18 cellular contexts compared by ENCODE assay signal in the genomic region with DNA sequence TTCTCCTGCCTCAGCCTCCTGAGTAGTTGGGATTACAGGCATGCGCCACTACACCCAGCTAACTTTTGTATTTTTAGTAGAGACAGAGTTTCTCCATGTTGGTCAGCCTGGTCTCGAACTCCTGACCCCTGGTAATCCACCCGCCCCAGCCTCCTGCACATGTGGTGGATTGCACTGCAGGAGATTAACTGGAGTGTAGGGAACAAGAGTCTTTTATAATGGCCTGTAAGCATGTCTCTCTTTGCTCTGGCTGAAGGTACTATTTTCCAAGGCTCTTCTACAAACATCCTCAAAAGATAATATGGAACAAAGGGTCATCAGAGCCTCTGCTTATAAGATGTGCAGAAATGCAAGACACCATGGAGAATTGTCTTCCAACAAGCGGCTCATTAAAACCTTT. TPM values are rescaled to one million over a fixed set of nuclear protein-coding genes. Genes with fewer than 3 reads are reported as not detected.
A peak's percentile ranks its signal among the peaks of the same experiment; 100 is the strongest.
DNase-seq lines count a peak whose midpoint lies in the region; ATAC-seq and TF ChIP-seq lines count a peak whose summit lies in the region.
"Had no signal": no experiment of that assay in that cellular context is flagged by ENCODE, and none has a peak within 500 bp of the region (broad histone marks: within the 10 kb centered on the region; RNA-seq: fewer than 3 reads in every experiment).

No MANE protein-coding gene starts in this region.

- H3K9me3 Mint-ChIP-seq in CD4-positive, alpha-beta memory T cell = peaks cover 0 to 2% (median 0%) of the 10 kb centered on the region in 8 donors
- H3K9me3 Mint-ChIP-seq in activated naive CD8-positive, alpha-beta T cell (ENCODE audit: low read depth) = no peaks in the 10 kb centered on the region
- no peaks in the 10 kb centered on the region for H3K9me3 Mint-ChIP-seq in natural killer cell
- H3K9me3 Mint-ChIP-seq: activated naive CD4-positive, alpha-beta T cell treated with anti-CD3 and anti-CD28 coated beads, Interleukin-2, amount 10 ng/mL, durations not matched to agents 7 days and 5 days; immature natural killer cell had no signal

- no peaks in the 10 kb centered on the region for H3K9me3 ChIP-seq in CD4-positive, alpha-beta memory T cell (ENCODE audit: control insufficient read depth in 1 of 2, low read length in 2 of 2)
- no peaks in the 10 kb centered on the region for H3K9me3 ChIP-seq in GM23248 (ENCODE audit: low read depth)
- H3K9me3 ChIP-seq: pancreas, SJSA1, tibial nerve had no signal

- H3K27me3 ChIP-seq in CD4-positive, alpha-beta memory T cell (ENCODE audit: insufficient read depth, low read length) = no peaks in the 10 kb centered on the region
- H3K27me3 ChIP-seq in GM23248 (replicated peaks; ENCODE audit: insufficient read depth) = no peaks in the 10 kb centered on the region
- H3K27me3 ChIP-seq: pancreas, SJSA1, tibial nerve had no signal

- peak overlapping the region; percentile 97 for H3K4me2 ChIP-seq in GM23248 (ENCODE audit: unreplicated experiment)

- peaks cover 62% of the 10 kb centered on the region for H3K79me2 ChIP-seq in GM23248 (ENCODE audit: insufficient read depth)

- H3K27ac Mint-ChIP-seq in CD4-positive, alpha-beta memory T cell = peak overlapping the region in 5 of 7 donors; percentile 23 to 94 (median 48)
- peak overlapping the region; percentile 59 for H3K27ac Mint-ChIP-seq in activated naive CD8-positive, alpha-beta T cell
- peak overlapping the region in 1 of 2 donors; percentile 10 for H3K27ac Mint-ChIP-seq in natural killer cell
- H3K27ac Mint-ChIP-seq: activated naive CD4-positive, alpha-beta T cell treated with anti-CD3 and anti-CD28 coated beads, Interleukin-2, amount 10 ng/mL, durations not matched to agents 7 days and 5 days had no signal

- POLR2A ChIA-PET in CD4-positive, alpha-beta memory T cell (lab: Charles Lee; ENCODE audit: partially characterized antibody) = no interaction called here

- no peak overlapping the region for H3K4me3 ChIP-seq in CD4-positive, alpha-beta memory T cell (ENCODE audit: low read length in 2 of 2)
- no peak overlapping the region for H3K4me3 ChIP-seq in GM23248
- H3K4me3 ChIP-seq: pancreas, SJSA1, tibial nerve had no signal

- H3K36me3 Mint-ChIP-seq in CD4-positive, alpha-beta memory T cell = peaks cover 18 to 39% of the 10 kb centered on the region in 2 donors
- H3K36me3 Mint-ChIP-seq in activated naive CD8-positive, alpha-beta T cell = peaks cover 3% of the 10 kb centered on the region
- no peaks in the 10 kb centered on the region for H3K36me3 Mint-ChIP-seq in natural killer cell

- H3K27ac ChIP-seq in CD4-positive, alpha-beta memory T cell (ENCODE audit: low read depth, low read length) = no peak overlapping the region
- H3K27ac ChIP-seq in GM23248 = no peak overlapping the region
- H3K27ac ChIP-seq: pancreas, SJSA1 had no signal

- H3K36me3 ChIP-seq in CD4-positive, alpha-beta memory T cell (ENCODE audit: insufficient read depth, low read length) = peaks cover 22% of the 10 kb centered on the region
- peaks cover 22% of the 10 kb centered on the region; the same call in 1 of the 2 replicates for H3K36me3 ChIP-seq in GM23248 (ENCODE audit: low read depth)

- DNase-seq in CD4-positive, alpha-beta memory T cell = no peak
- DNase-seq in GM23248 (no peak), natural killer cell (no peak), NCI-H345 (lab: John Stamatoyannopoulos, UW) (no peak)
- no peak for DNase-seq in activated effector memory CD4-positive, alpha-beta T cell treated with anti-CD3 and anti-CD28 coated beads, Interleukin-2, amount 50 U/mL, for 16 hours
- DNase-seq: activated CD4-positive, CD25-positive, alpha-beta regulatory T cell; activated naive CD4-positive, alpha-beta T cell treated with anti-CD3 and anti-CD28 coated beads, Interleukin-2, amount 10 ng/mL, durations not matched to agents 7 days and 5 days; immature natural killer cell; left ventricle myocardium superior; NCI-H1694; pancreas; stimulated activated naive CD4-positive, alpha-beta T cell; T-helper 9 cell had no signal

- H3K4me3 Mint-ChIP-seq in CD4-positive, alpha-beta memory T cell = peak overlapping the region in 2 of 8 donors; percentile 41 to 60
- peak overlapping the region; percentile 100 for H3K4me3 Mint-ChIP-seq in activated naive CD8-positive, alpha-beta T cell
- peak overlapping the region; percentile 7 for H3K4me3 Mint-ChIP-seq in natural killer cell

- CTCF ChIA-PET in CD4-positive, alpha-beta memory T cell (lab: Charles Lee; ENCODE audit: partially characterized antibody) = no interaction called here

- peaks cover 28 to 65% (median 45%) of the 10 kb centered on the region in 4 donors for H3K4me1 Mint-ChIP-seq in CD4-positive, alpha-beta memory T cell
- peaks cover 60% of the 10 kb centered on the region for H3K4me1 Mint-ChIP-seq in activated naive CD8-positive, alpha-beta T cell (ENCODE audit: low read depth)
- H3K4me1 Mint-ChIP-seq in natural killer cell = peaks cover 39 to 52% of the 10 kb centered on the region in 2 donors

- H3K27me3 Mint-ChIP-seq in CD4-positive, alpha-beta memory T cell = peaks cover 2 to 5% of the 10 kb centered on the region in 2 donors
- peaks cover 2% of the 10 kb centered on the region for H3K27me3 Mint-ChIP-seq in activated naive CD8-positive, alpha-beta T cell
- peaks cover 0 to 9% of the 10 kb centered on the region in 2 donors for H3K27me3 Mint-ChIP-seq in natural killer cell (ENCODE audit: low read depth in 2 of 2)

- WGBS in GM23248 (ENCODE audit: low coverage in 1 of 2, low lambda C conversion rate in 2 of 2, missing lambda C conversion rate in 2 of 2), 2 experiments = 97 to 98% methylated on average over 4 of the region's 4 CpGs

- H3K9ac ChIP-seq in GM23248 = no peak overlapping the region

- no peak overlapping the region for H2AFZ ChIP-seq in GM23248

- peaks cover 40% of the 10 kb centered on the region for H3K4me1 ChIP-seq in CD4-positive, alpha-beta memory T cell (ENCODE audit: insufficient read depth, low read length)
- H3K4me1 ChIP-seq in GM23248 (ENCODE audit: insufficient read depth) = peaks cover 20% of the 10 kb centered on the region

- H4K20me1 ChIP-seq in GM23248 (ENCODE audit: insufficient read depth) = no peaks in the 10 kb centered on the region

- peaks cover 45% of the 10 kb centered on the region for H3F3A ChIP-seq in GM23248 (ENCODE audit: insufficient read depth)

- ATAC-seq in natural killer cell = no peak
- ATAC-seq in GM21526 (IDR thresholded peaks at IDR 0.05; ENCODE audit: low FRiP score, unreplicated experiment) = no peak
- ATAC-seq: left ventricle myocardium superior, pancreas, sciatic nerve had no signal

- no peak for TF ChIP-seq CTCF in natural killer cell (IDR thresholded peaks at IDR 0.05)

- intact Hi-C loops in CD4-positive, alpha-beta memory T cell (cut with micrococcal nuclease) = no loop called here
- intact Hi-C loops in natural killer cell (cut with micrococcal nuclease) = no loop called here

- H3K9me2 ChIP-seq in GM23248 (ENCODE audit: insufficient read depth) = no peaks in the 10 kb centered on the region

- in situ Hi-C loops in GM23248 (cut with MboI) = no loop called here

RNA-seq across cellular contexts. Expression of a gene that starts 3.2 kb away (rescaled TPM):
- 100 to 1,000 TPM; 686 to 701 TPM for total RNA-seq in CD4-positive, alpha-beta memory T cell
- polyA plus RNA-seq in CD4-positive, alpha-beta memory T cell = 100 to 1,000 TPM; 267 to 505 TPM
- 84.1 and 132 TPM in 2 replicates for total RNA-seq in GM23248 (2014; rRNA removed; shearing (Covaris generic))
- 376 and 408 TPM in 2 replicates for polyA plus RNA-seq in GM23248 (2016; fragmentation: Nextera tagmentation; extraction: Ambion mirVana)
- total RNA-seq in natural killer cell = 100 to 1,000 TPM; 194 to 286 (median 269) TPM
